ENCODE assay signal across 24 cellular contexts in genomic region chr17:13933597-13934276, GRCh38.
"Had no signal": no experiment of that assay in that cellular context is flagged by ENCODE, and none has a peak within 500 bp of the region (broad histone marks: within the 10 kb centered on the region; RNA-seq: fewer than 3 reads in every experiment).

No MANE protein-coding gene starts in this region.

- H3K36me3 ChIP-seq: left ventricle myocardium inferior, sigmoid colon had no signal

- H3K4me1 Mint-ChIP-seq: activated naive CD4-positive, alpha-beta T cell treated with anti-CD3 and anti-CD28 coated beads, Interleukin-2, amount 10 ng/mL, durations not matched to agents 7 days and 5 days had no signal

- H3K27me3 ChIP-seq: hepatocyte, sigmoid colon, testis had no signal

- ATAC-seq: esophagus mucosa, mucosa of descending colon had no signal

- H3K27ac Mint-ChIP-seq: activated CD4-positive, alpha-beta memory T cell treated with anti-CD3 and anti-CD28 coated beads for 36 hours; activated naive CD4-positive, alpha-beta T cell treated with anti-CD3 and anti-CD28 coated beads, Interleukin-2, amount 10 ng/mL, durations not matched to agents 7 days and 5 days; T-helper 1 cell treated with Interleukin-12 subunit alpha and Interleukin-12 subunit beta and Interleukin-4 antibody, amounts not matched to agents 30 μg/mL and 1 μg/mL, for 36 hours had no signal

- H3K9me3 ChIP-seq: mucosa of descending colon, sigmoid colon, testis had no signal

- DNase-seq: activated CD4-positive, alpha-beta memory T cell treated with anti-CD3 and anti-CD28 coated beads for 36 hours; activated CD4-positive, alpha-beta T cell treated with anti-CD3 and anti-CD28 coated beads for 48 hours; activated effector memory CD4-positive, alpha-beta T cell treated with anti-CD3 and anti-CD28 coated beads, Interleukin-2, amount 50 U/mL, for 16 hours; activated naive CD4-positive, alpha-beta T cell treated with anti-CD3 and anti-CD28 coated beads, Interleukin-2, amount 10 ng/mL, durations not matched to agents 7 days and 5 days; activated T-cell treated with anti-CD3 and anti-CD28 coated beads for 4 hours; amygdala; cerebellar nuclear complex; effector CD4-positive, alpha-beta T cell; glutamatergic neuron; immature natural killer cell; left ventricle myocardium inferior; mesendoderm; mucosa of descending colon; nucleus accumbens; sigmoid colon; stimulated activated CD4-positive, alpha-beta T cell treated with anti-CD3 and anti-CD28 coated beads, Interleukin-15, amount 100 ng/mL, for 24 hours; stimulated activated CD8-positive, alpha-beta memory T cell treated with anti-CD3 and anti-CD28 coated beads, Interleukin-4, amount 100 ng/mL, for 48 hours; stimulated activated naive CD4-positive, alpha-beta T cell; testis; trophoblast cell had no signal

- H3K4me1 ChIP-seq: sigmoid colon, testis had no signal

- H3K27ac ChIP-seq: hepatocyte, left ventricle myocardium inferior, sigmoid colon, testis had no signal

- H3K27me3 Mint-ChIP-seq: activated CD4-positive, alpha-beta memory T cell treated with anti-CD3 and anti-CD28 coated beads for 36 hours; activated naive CD4-positive, alpha-beta T cell treated with anti-CD3 and anti-CD28 coated beads, Interleukin-2, amount 10 ng/mL, durations not matched to agents 7 days and 5 days had no signal

- H3K4me3 ChIP-seq: hepatocyte, left ventricle myocardium inferior, mucosa of descending colon, sigmoid colon, smooth muscle cell, testis had no signal

- H3K4me3 Mint-ChIP-seq: activated CD4-positive, alpha-beta memory T cell treated with anti-CD3 and anti-CD28 coated beads for 36 hours; activated naive CD4-positive, alpha-beta T cell treated with anti-CD3 and anti-CD28 coated beads, Interleukin-2, amount 10 ng/mL, durations not matched to agents 7 days and 5 days; immature natural killer cell; T-helper 1 cell treated with Interleukin-12 subunit alpha and Interleukin-12 subunit beta and Interleukin-4 antibody, amounts not matched to agents 30 μg/mL and 1 μg/mL, for 36 hours had no signal

- H3K9me3 Mint-ChIP-seq: activated CD4-positive, alpha-beta memory T cell treated with anti-CD3 and anti-CD28 coated beads for 36 hours had no signal
